ENCODE assay signal across 1 cellular context in the genomic region with DNA sequence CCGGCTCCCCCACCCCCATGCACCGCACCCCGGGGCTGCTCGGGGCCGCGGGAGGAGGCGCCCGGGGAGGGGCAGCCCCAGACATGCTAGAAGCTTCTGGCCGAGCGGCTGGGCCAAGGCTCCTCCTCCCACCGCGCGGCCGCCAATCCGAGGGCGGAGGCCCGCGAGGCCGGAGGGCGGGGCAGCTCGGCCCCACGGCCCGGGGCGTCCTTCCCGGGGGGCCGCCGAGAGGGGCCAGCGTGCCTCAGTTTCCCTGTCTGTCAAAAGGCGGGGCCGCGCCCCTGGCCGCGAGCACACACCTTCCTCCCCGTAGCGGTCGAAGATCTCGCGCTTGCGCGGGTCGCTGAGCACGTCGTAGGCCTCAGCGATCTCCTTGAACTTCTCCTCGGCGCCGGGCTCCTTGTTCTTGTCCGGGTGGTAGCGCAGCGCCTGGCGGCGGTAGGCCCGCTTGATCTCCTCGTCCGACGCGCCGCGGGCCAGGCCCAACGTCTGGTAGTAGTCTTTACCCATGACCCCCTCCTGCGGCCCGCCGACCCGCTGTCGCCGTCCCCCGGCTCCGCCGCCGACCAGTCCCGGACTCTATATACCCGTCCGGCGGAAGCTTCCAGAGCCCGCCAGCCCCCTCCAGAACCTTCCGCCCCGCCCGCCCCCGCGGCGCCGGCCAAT.
TF ChIP-seq lines count a peak whose summit lies in the region.

A gene (minus strand): TSS at position 558 of the 666 bp plus-strand sequence. CDS start 48 bp downstream, at position 510.

TF ChIP-seq in K562, 482 proteins besides CTCF, POLR2A, EP300 and RAD21 (continued from another document and continues in another):
- TF ChIP-seq, protein P1, sequence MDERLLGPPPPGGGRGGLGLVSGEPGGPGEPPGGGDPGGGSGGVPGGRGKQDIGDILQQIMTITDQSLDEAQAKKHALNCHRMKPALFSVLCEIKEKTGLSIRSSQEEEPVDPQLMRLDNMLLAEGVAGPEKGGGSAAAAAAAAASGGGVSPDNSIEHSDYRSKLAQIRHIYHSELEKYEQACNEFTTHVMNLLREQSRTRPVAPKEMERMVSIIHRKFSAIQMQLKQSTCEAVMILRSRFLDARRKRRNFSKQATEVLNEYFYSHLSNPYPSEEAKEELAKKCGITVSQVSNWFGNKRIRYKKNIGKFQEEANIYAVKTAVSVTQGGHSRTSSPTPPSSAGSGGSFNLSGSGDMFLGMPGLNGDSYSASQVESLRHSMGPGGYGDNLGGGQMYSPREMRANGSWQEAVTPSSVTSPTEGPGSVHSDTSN (CRISPR knock-in tag; IDR thresholded peaks at IDR 0.05; ENCODE audit: low read depth), result no peak
- TF ChIP-seq, protein P1 (tag; conservative IDR thresholded peaks at IDR 0.05; ENCODE audit: low read depth), result no peak
- TF ChIP-seq, protein P2, sequence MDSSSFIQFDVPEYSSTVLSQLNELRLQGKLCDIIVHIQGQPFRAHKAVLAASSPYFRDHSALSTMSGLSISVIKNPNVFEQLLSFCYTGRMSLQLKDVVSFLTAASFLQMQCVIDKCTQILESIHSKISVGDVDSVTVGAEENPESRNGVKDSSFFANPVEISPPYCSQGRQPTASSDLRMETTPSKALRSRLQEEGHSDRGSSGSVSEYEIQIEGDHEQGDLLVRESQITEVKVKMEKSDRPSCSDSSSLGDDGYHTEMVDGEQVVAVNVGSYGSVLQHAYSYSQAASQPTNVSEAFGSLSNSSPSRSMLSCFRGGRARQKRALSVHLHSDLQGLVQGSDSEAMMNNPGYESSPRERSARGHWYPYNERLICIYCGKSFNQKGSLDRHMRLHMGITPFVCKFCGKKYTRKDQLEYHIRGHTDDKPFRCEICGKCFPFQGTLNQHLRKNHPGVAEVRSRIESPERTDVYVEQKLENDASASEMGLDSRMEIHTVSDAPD (CRISPR knock-in tag; IDR thresholded peaks at IDR 0.05), result no peak
- TF ChIP-seq DIDO1 (tag; IDR thresholded peaks at IDR 0.05; ENCODE audit: low read depth), result no peak
- no peak; the same call in 1 of the 2 replicates for TF ChIP-seq ILF3 (IDR thresholded peaks at IDR 0.05; ENCODE audit: borderline replicate concordance)
- TF ChIP-seq MCM2 (IDR thresholded peaks at IDR 0.05; ENCODE audit: low read depth), result no peak
- TF ChIP-seq BACH1 (tag; IDR thresholded peaks at IDR 0.05), result no peak
- TF ChIP-seq ZNF316 (IDR thresholded peaks at IDR 0.05), result no peak; the same call in 1 of the 2 replicates
- TF ChIP-seq TRIM28 (IDR thresholded peaks at IDR 0.05), result no peak
- TF ChIP-seq ZNF77 (CRISPR knock-in tag; IDR thresholded peaks at IDR 0.05), result no peak
- TF ChIP-seq, protein P3, sequence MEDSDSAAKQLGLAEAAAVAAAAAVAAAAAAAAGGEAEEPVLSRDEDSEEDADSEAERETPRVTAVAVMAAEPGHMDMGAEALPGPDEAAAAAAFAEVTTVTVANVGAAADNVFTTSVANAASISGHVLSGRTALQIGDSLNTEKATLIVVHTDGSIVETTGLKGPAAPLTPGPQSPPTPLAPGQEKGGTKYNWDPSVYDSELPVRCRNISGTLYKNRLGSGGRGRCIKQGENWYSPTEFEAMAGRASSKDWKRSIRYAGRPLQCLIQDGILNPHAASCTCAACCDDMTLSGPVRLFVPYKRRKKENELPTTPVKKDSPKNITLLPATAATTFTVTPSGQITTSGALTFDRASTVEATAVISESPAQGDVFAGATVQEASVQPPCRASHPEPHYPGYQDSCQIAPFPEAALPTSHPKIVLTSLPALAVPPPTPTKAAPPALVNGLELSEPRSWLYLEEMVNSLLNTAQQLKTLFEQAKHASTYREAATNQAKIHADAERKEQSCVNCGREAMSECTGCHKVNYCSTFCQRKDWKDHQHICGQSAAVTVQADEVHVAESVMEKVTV (CRISPR knock-in tag; IDR thresholded peaks at IDR 0.05), result no peak
- TF ChIP-seq NFYB (IDR thresholded peaks at IDR 0.05; ENCODE audit: extremely low read depth, insufficient read length), result peak; percentile 35
- no peak for TF ChIP-seq TOE1 (IDR thresholded peaks at IDR 0.05; ENCODE audit: borderline replicate concordance)
- TF ChIP-seq TOE1 (CRISPR knock-in tag; IDR thresholded peaks at IDR 0.05; ENCODE audit: borderline replicate concordance, low read depth), result peak; percentile 83
- TF ChIP-seq FOXA1 (IDR thresholded peaks at IDR 0.05; ENCODE audit: borderline replicate concordance), result no peak
- TF ChIP-seq MAFG (tag; conservative IDR thresholded peaks at IDR 0.05), result no peak
- TF ChIP-seq CXXC5 (CRISPR knock-in tag; IDR thresholded peaks at IDR 0.05), result peak; percentile 69
- TF ChIP-seq, protein P4, sequence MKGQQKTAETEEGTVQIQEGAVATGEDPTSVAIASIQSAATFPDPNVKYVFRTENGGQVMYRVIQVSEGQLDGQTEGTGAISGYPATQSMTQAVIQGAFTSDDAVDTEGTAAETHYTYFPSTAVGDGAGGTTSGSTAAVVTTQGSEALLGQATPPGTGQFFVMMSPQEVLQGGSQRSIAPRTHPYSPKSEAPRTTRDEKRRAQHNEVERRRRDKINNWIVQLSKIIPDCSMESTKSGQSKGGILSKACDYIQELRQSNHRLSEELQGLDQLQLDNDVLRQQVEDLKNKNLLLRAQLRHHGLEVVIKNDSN (CRISPR knock-in tag; IDR thresholded peaks at IDR 0.05), result no peak
- peak; percentile 8; the same call in 1 of the 2 replicates for TF ChIP-seq DPF2 (IDR thresholded peaks at IDR 0.05)
- TF ChIP-seq POU5F1 (IDR thresholded peaks at IDR 0.05; ENCODE audit: borderline replicate concordance, low read depth, low read length, partially characterized antibody), result no peak
- TF ChIP-seq KLF13 (tag; IDR thresholded peaks at IDR 0.05; ENCODE audit: borderline replicate concordance, low read depth), result peak; percentile 76; the same call in 1 of the 2 replicates
- 0 out of 2 replicates have a peak, but pooled peaks have one; percentile 56 for TF ChIP-seq OTX1 (CRISPR knock-in tag; IDR thresholded peaks at IDR 0.05)
- TF ChIP-seq FOXP1 (CRISPR knock-in tag; IDR thresholded peaks at IDR 0.05), result peak; percentile 87
- TF ChIP-seq RFX1 (IDR thresholded peaks at IDR 0.05), result no peak
- TF ChIP-seq, protein P5, sequence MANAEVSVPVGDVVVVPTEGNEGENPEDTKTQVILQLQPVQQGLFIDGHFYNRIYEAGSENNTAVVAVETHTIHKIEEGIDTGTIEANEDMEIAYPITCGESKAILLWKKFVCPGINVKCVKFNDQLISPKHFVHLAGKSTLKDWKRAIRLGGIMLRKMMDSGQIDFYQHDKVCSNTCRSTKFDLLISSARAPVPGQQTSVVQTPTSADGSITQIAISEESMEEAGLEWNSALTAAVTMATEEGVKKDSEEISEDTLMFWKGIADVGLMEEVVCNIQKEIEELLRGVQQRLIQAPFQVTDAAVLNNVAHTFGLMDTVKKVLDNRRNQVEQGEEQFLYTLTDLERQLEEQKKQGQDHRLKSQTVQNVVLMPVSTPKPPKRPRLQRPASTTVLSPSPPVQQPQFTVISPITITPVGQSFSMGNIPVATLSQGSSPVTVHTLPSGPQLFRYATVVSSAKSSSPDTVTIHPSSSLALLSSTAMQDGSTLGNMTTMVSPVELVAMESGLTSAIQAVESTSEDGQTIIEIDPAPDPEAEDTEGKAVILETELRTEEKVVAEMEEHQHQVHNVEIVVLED (CRISPR knock-in tag; IDR thresholded peaks at IDR 0.05), result no peak
- TF ChIP-seq BHLHE40 (IDR thresholded peaks at IDR 0.05; ENCODE audit: low read length), result no peak
- TF ChIP-seq GABPB2 (CRISPR knock-in tag; conservative IDR thresholded peaks at IDR 0.05), result no peak
- no peak for TF ChIP-seq SRSF3 (IDR thresholded peaks at IDR 0.05; ENCODE audit: insufficient read depth, low read length)
- no peak for TF ChIP-seq CBFA2T2 (conservative IDR thresholded peaks at IDR 0.05)
- TF ChIP-seq, protein P6, sequence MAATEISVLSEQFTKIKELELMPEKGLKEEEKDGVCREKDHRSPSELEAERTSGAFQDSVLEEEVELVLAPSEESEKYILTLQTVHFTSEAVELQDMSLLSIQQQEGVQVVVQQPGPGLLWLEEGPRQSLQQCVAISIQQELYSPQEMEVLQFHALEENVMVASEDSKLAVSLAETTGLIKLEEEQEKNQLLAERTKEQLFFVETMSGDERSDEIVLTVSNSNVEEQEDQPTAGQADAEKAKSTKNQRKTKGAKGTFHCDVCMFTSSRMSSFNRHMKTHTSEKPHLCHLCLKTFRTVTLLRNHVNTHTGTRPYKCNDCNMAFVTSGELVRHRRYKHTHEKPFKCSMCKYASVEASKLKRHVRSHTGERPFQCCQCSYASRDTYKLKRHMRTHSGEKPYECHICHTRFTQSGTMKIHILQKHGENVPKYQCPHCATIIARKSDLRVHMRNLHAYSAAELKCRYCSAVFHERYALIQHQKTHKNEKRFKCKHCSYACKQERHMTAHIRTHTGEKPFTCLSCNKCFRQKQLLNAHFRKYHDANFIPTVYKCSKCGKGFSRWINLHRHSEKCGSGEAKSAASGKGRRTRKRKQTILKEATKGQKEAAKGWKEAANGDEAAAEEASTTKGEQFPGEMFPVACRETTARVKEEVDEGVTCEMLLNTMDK (IDR thresholded peaks at IDR 0.05; ENCODE audit: borderline replicate concordance, insufficient read depth, low read depth, low read length, poor library complexity, severe bottlenecking), result no peak
- TF ChIP-seq RHOXF2B (CRISPR knock-in tag; conservative IDR thresholded peaks at IDR 0.05), result no peak
- TF ChIP-seq CBX1 (IDR thresholded peaks at IDR 0.05; ENCODE audit: low read depth), result peak; percentile 87; the same call in 1 of the 2 replicates
- no peak for TF ChIP-seq SREBF2 (CRISPR knock-in tag; IDR thresholded peaks at IDR 0.05)
- TF ChIP-seq, protein P7, sequence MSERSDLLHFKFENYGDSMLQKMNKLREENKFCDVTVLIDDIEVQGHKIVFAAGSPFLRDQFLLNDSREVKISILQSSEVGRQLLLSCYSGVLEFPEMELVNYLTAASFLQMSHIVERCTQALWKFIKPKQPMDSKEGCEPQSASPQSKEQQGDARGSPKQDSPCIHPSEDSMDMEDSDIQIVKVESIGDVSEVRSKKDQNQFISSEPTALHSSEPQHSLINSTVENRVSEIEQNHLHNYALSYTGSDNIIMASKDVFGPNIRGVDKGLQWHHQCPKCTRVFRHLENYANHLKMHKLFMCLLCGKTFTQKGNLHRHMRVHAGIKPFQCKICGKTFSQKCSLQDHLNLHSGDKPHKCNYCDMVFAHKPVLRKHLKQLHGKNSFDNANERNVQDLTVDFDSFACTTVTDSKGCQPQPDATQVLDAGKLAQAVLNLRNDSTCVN (CRISPR knock-in tag; IDR thresholded peaks at IDR 0.05), result no peak
- TF ChIP-seq ARID1B (IDR thresholded peaks at IDR 0.05), result peak; percentile 28; the same call in 1 of the 2 replicates
- no peak for TF ChIP-seq TFAM (CRISPR knock-in tag; conservative IDR thresholded peaks at IDR 0.05)
- no peak for TF ChIP-seq HNRNPK (IDR thresholded peaks at IDR 0.05; ENCODE audit: low read depth, low read length, poor library complexity, severe bottlenecking)
- TF ChIP-seq, protein P8, sequence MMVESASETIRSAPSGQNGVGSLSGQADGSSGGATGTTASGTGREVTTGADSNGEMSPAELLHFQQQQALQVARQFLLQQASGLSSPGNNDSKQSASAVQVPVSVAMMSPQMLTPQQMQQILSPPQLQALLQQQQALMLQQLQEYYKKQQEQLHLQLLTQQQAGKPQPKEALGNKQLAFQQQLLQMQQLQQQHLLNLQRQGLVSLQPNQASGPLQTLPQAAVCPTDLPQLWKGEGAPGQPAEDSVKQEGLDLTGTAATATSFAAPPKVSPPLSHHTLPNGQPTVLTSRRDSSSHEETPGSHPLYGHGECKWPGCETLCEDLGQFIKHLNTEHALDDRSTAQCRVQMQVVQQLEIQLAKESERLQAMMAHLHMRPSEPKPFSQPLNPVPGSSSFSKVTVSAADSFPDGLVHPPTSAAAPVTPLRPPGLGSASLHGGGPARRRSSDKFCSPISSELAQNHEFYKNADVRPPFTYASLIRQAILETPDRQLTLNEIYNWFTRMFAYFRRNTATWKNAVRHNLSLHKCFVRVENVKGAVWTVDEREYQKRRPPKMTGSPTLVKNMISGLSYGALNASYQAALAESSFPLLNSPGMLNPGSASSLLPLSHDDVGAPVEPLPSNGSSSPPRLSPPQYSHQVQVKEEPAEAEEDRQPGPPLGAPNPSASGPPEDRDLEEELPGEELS (CRISPR knock-in tag; IDR thresholded peaks at IDR 0.05; ENCODE audit: borderline replicate concordance), result peak; percentile 21; the same call in 1 of the 2 replicates
- peak; percentile 88; the same call in 1 of the 2 replicates for TF ChIP-seq MTA3 (IDR thresholded peaks at IDR 0.05; ENCODE audit: borderline replicate concordance)
- TF ChIP-seq NFIC (IDR thresholded peaks at IDR 0.05), result no peak
- TF ChIP-seq, protein P9, sequence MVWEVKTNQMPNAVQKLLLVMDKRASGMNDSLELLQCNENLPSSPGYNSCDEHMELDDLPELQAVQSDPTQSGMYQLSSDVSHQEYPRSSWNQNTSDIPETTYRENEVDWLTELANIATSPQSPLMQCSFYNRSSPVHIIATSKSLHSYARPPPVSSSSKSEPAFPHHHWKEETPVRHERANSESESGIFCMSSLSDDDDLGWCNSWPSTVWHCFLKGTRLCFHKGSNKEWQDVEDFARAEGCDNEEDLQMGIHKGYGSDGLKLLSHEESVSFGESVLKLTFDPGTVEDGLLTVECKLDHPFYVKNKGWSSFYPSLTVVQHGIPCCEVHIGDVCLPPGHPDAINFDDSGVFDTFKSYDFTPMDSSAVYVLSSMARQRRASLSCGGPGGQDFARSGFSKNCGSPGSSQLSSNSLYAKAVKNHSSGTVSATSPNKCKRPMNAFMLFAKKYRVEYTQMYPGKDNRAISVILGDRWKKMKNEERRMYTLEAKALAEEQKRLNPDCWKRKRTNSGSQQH (CRISPR knock-in tag; IDR thresholded peaks at IDR 0.05), result 0 out of 2 replicates have a peak, but pooled peaks have one; percentile 42
- no peak; the same call in 1 of the 2 replicates for TF ChIP-seq NR4A1 (CRISPR knock-in tag; IDR thresholded peaks at IDR 0.05)
- TF ChIP-seq NR4A1 (tag; IDR thresholded peaks at IDR 0.05), result 0 out of 2 replicates have a peak, but pooled peaks have one; percentile 50
- TF ChIP-seq GABPB1 (CRISPR knock-in tag; IDR thresholded peaks at IDR 0.05), result peak; percentile 82
- TF ChIP-seq ZNF696 (CRISPR knock-in tag; conservative IDR thresholded peaks at IDR 0.05), result no peak
- no peak for TF ChIP-seq DMBX1 (CRISPR knock-in tag; IDR thresholded peaks at IDR 0.05; ENCODE audit: borderline replicate concordance)
- TF ChIP-seq NUFIP1 (IDR thresholded peaks at IDR 0.05; ENCODE audit: partially characterized antibody), result no peak
- TF ChIP-seq BRCA1 (IDR thresholded peaks at IDR 0.05), result no peak
- TF ChIP-seq BRCA1 (CRISPR knock-in tag; IDR thresholded peaks at IDR 0.05), result no peak
- TF ChIP-seq ZNF134 (CRISPR knock-in tag; conservative IDR thresholded peaks at IDR 0.05), result no peak
